ENCODE assay signal across 21 cellular contexts in the genomic region with DNA sequence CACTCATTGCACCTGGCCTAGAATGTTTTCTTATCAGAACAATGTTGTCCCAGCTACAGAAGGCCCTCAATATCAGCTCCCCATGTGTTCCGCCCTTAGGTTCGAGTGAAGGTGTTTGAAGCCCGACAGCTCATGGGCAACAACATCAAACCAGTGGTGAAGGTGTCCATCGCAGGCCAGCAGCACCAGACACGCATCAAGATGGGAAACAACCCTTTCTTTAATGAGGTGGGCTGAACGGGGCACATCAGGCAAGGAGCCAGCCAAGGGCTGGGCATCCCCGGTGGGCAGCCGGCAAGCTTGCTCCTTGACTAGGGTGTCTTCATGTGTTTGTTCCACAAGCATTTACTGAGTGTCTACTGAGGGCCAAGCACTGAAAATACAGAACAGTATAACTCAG. TPM values are rescaled to one million over a fixed set of nuclear protein-coding genes. Genes with fewer than 3 reads are reported as not detected.
"Had no signal": no experiment of that assay in that cellular context is flagged by ENCODE, and none has a peak within 500 bp of the region (broad histone marks: within the 10 kb centered on the region; RNA-seq: fewer than 3 reads in every experiment).

No MANE protein-coding gene starts in this region.

- DNase-seq: dermis blood vessel endothelial cell; dorsolateral prefrontal cortex; effector CD4-positive, alpha-beta T cell; effector memory CD4-positive, alpha-beta T cell; foreskin keratinocyte; glutamatergic neuron; head of caudate nucleus; heart right ventricle; hippocampal formation; left cardiac atrium; left lung; left ventricle myocardium superior; lower lobe of right lung; mesenchymal stem cell; midbrain had no signal

- ATAC-seq: foreskin keratinocyte, heart right ventricle, left cardiac atrium, left lung, left ventricle myocardium superior, lower lobe of right lung had no signal

RNA-seq across cellular contexts. Expression of gene FER1L5, which starts 9.2 kb away (rescaled TPM):
- total RNA-seq: endothelial cell of umbilical vein, glomerular endothelial cell, kidney epithelial cell, left ventricle myocardium superior, lower leg skin, lung microvascular endothelial cell, mononuclear cell had no signal
